8 cellular contexts compared by ENCODE assay signal in the genomic region with DNA sequence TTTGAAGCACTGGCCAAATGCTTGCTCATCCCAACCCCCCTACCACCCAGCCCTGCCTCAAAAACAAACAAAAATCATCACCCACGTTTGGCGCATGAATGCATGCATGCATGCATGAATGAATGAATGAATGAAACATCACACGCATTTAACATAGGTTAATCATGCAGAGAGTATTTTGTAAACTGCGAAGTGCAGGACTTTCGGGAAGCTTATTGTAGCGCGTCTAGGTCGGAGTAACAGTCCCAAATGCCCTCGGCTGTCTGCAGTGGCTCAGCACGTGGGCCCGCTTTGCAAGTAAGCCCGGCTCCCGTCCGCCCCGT.
DNase-seq lines count a peak whose midpoint lies in the region; ATAC-seq and TF ChIP-seq lines count a peak whose summit lies in the region.

No MANE protein-coding gene starts in this region.

- in situ Hi-C loops in KBM-7 (cut with MboI; ENCODE audit: low pct_unique_long_range_greater_than_20kb, low sequenced_read_pairs) = no loop called here

- H3K9ac ChIP-seq in BLaER1 (no peak overlapping the region), iPS-18a (ENCODE audit: low read length) (no peak overlapping the region)

- CTCF ChIA-PET in RWPE1 (lab: Yijun Ruan, JAX) = interaction anchor here (0.7 to 1.1 kb wide), 2 partner anchors 147 to 156 kb away, joined by 3 read pairs; no protein-coding TSS in a partner anchor

- H3K4me2 ChIP-seq in BLaER1 = peak overlapping the region; percentile 52

- ATAC-seq in GM21360 (IDR thresholded peaks at IDR 0.05; ENCODE audit: unreplicated experiment) = peak; percentile 39

- TF ChIP-seq CTCF in RWPE1 (conservative IDR thresholded peaks at IDR 0.05; ENCODE audit: low read depth) = no peak

- H3K27me3 ChIP-seq in BLaER1 (no peaks in the 10 kb centered on the region), iPS-18a (ENCODE audit: control insufficient read depth, insufficient read depth, low read length) (peaks cover 10% of the 10 kb centered on the region)

- POLR2A ChIA-PET in RWPE1 (lab: Yijun Ruan, JAX; ENCODE audit: low non-redundant PET) = no interaction called here

- DNase-seq in MV-4-11 (lab: John Stamatoyannopoulos, UW) (peak; percentile 76), NCI-H774 (lab: John Stamatoyannopoulos, UW) (no peak), KBM-7 (no peak), NCI-H187 (lab: John Stamatoyannopoulos, UW) (no peak), RWPE1 (ENCODE audit: low spot score) (no peak)

- no peak overlapping the region for H3K27ac ChIP-seq in BLaER1
- H3K27ac ChIP-seq in iPS-18a (ENCODE audit: low read length) = no peak overlapping the region
- H3K27ac ChIP-seq in RWPE1 = no peak overlapping the region

- no peaks in the 10 kb centered on the region for H4K20me1 ChIP-seq in BLaER1

- peaks cover 10% of the 10 kb centered on the region for H3K36me3 ChIP-seq in BLaER1
- H3K36me3 ChIP-seq in iPS-18a (ENCODE audit: control insufficient read depth, low read depth, low read length) = peaks cover 8% of the 10 kb centered on the region

- H3K9me3 ChIP-seq in BLaER1 (no peaks in the 10 kb centered on the region), iPS-18a (ENCODE audit: control insufficient read depth, low read depth, low read length) (no peaks in the 10 kb centered on the region)

- H3K4me3 ChIP-seq in BLaER1 = no peak overlapping the region
- peak overlapping the region; percentile 13 for H3K4me3 ChIP-seq in iPS-18a (ENCODE audit: low read length)

- H3K4me1 ChIP-seq in BLaER1 (peaks cover 21% of the 10 kb centered on the region), iPS-18a (ENCODE audit: control insufficient read depth, low read depth, low read length) (peaks cover 17% of the 10 kb centered on the region)
